In genomic region chr3:129413687-129414506, GRCh38 we compare ENCODE assay signal across 8 cellular contexts. TPM values are rescaled to one million over a fixed set of nuclear protein-coding genes. Genes with fewer than 3 reads are reported as not detected.
DNase-seq lines count a peak whose midpoint lies in the region; ATAC-seq and TF ChIP-seq lines count a peak whose summit lies in the region.

No MANE protein-coding gene starts in this region.

- no peak for TF ChIP-seq EP300 in transverse colon (IDR thresholded peaks at IDR 0.05; ENCODE audit: low read depth)

- ATAC-seq in GM18907 (IDR thresholded peaks at IDR 0.05; ENCODE audit: unreplicated experiment) (peak; percentile 82), HG03103 (IDR thresholded peaks at IDR 0.05; ENCODE audit: low read depth, unreplicated experiment) (peak; percentile 72), body of pancreas (peak; percentile 64)
- ATAC-seq in naive thymus-derived CD8-positive, alpha-beta T cell = no peak

- in situ Hi-C loops in transverse colon (cut with MboI; ENCODE audit: low pct_ligation_motif_present in 1 of 4, low pct_unique_long_range_greater_than_20kb in 1 of 4, low sequenced_read_pairs in 3 of 4) = no loop called here

- intact Hi-C loops in body of pancreas (cut with DNase I) (no loop called here), transverse colon (cut with DNase I; ENCODE audit: low total_unique reads) (no loop called here)

- H3K9me3 Mint-ChIP-seq in nephron = no peaks in the 10 kb centered on the region
- no peaks in the 10 kb centered on the region for H3K9me3 Mint-ChIP-seq in naive thymus-derived CD8-positive, alpha-beta T cell

- H3K27me3 ChIP-seq in body of pancreas (no peaks in the 10 kb centered on the region), WERI-Rb-1 (ENCODE audit: insufficient read depth, low read depth, severe bottlenecking) (no peaks in the 10 kb centered on the region), transverse colon (no peaks in the 10 kb centered on the region)

- H3K4me3 ChIP-seq in body of pancreas (no peak overlapping the region), WERI-Rb-1 (ENCODE audit: low read depth, low read length) (no peak overlapping the region), transverse colon (no peak overlapping the region)

- H3K4me1 Mint-ChIP-seq in nephron = peaks cover 50% of the 10 kb centered on the region
- H3K4me1 Mint-ChIP-seq in naive thymus-derived CD8-positive, alpha-beta T cell = peaks cover 0 to 2% (median under 1%) of the 10 kb centered on the region in 4 donors

- H3K9me3 ChIP-seq in body of pancreas (no peaks in the 10 kb centered on the region), WERI-Rb-1 (ENCODE audit: severe bottlenecking) (no peaks in the 10 kb centered on the region), transverse colon (no peaks in the 10 kb centered on the region)

- TF ChIP-seq CTCF in body of pancreas (IDR thresholded peaks at IDR 0.05) (no peak), nephron (IDR thresholded peaks at IDR 0.05; ENCODE audit: unreplicated experiment in 3 of 3) (no peak), WERI-Rb-1 (IDR thresholded peaks at IDR 0.05; ENCODE audit: low read depth, low read length) (no peak), transverse colon (IDR thresholded peaks at IDR 0.05) (no peak)

- peak overlapping the region; percentile 87 to 98 (median 96) for H3K27ac Mint-ChIP-seq in nephron
- H3K27ac Mint-ChIP-seq in naive thymus-derived CD8-positive, alpha-beta T cell = no peak overlapping the region

- H3K27ac ChIP-seq in body of pancreas = peak overlapping the region in 3 of 4 donors; percentile 20 to 31 (median 21)
- no peak overlapping the region for H3K27ac ChIP-seq in WERI-Rb-1
- H3K27ac ChIP-seq in transverse colon = no peak overlapping the region

- POLR2A ChIA-PET in naive thymus-derived CD8-positive, alpha-beta T cell (lab: Charles Lee) = no interaction called here

- H3K36me3 ChIP-seq in body of pancreas (replicated peaks in 1 of 2; ENCODE audit: insufficient read depth in 1 of 2, low read depth in 2 of 2) (no peaks in the 10 kb centered on the region), WERI-Rb-1 (no peaks in the 10 kb centered on the region), transverse colon (no peaks in the 10 kb centered on the region)

- peaks cover 3% of the 10 kb centered on the region for H3K27me3 Mint-ChIP-seq in nephron (ENCODE audit: low read depth)
- H3K27me3 Mint-ChIP-seq in naive thymus-derived CD8-positive, alpha-beta T cell = peaks cover 0 to 5% (median 0%) of the 10 kb centered on the region in 5 donors

- DNase-seq in body of pancreas = peak in 2 of 4 donors; percentile 34 to 49
- DNase-seq in WERI-Rb-1 = no peak
- DNase-seq in transverse colon = no peak
- DNase-seq in activated naive CD4-positive, alpha-beta T cell (lab: John Stamatoyannopoulos, UW) = no peak
- DNase-seq in naive thymus-derived CD8-positive, alpha-beta T cell = no peak

- TF ChIP-seq POLR2A in body of pancreas (IDR thresholded peaks at IDR 0.05) (no peak), transverse colon (IDR thresholded peaks at IDR 0.05) (no peak)

- H3K4me1 ChIP-seq in body of pancreas (no peaks in the 10 kb centered on the region), transverse colon (peaks cover 0 to 7% (median 2%) of the 10 kb centered on the region in 4 donors)

- peak overlapping the region in 1 of 3 experiments; percentile 4 for H3K4me3 Mint-ChIP-seq in nephron
- no peak overlapping the region for H3K4me3 Mint-ChIP-seq in naive thymus-derived CD8-positive, alpha-beta T cell

- WGBS in body of pancreas, 2 donors = 40 to 45% methylated on average over 4 of the region's 4 CpGs
- 50 to 52% methylated on average over 2 to 4 of the region's 4 CpGs for WGBS in transverse colon (ENCODE audit: low coverage in 1 of 2), 2 donors

- H3K36me3 Mint-ChIP-seq in nephron (ENCODE audit: low read depth) = no peaks in the 10 kb centered on the region
- no peaks in the 10 kb centered on the region for H3K36me3 Mint-ChIP-seq in naive thymus-derived CD8-positive, alpha-beta T cell

RNA-seq across cellular contexts. Expression of gene EFCAB12, which starts 14.5 kb away (rescaled TPM):
- 1 to 10 TPM in 1 of 2 donors, under 1 TPM in 1; under 0.01 to 1.3 TPM for total RNA-seq in body of pancreas
- total RNA-seq in transverse colon = under 1 TPM in 2 of 4 donors, not detected in 2; 0.14 to 0.32 TPM
- total RNA-seq in naive thymus-derived CD8-positive, alpha-beta T cell = 1 to 10 TPM; 1.6 to 2.3 TPM
- under 1 TPM in 2 of 3 donors, not detected in 1; 0.16 to 0.20 TPM for polyA plus RNA-seq in naive thymus-derived CD8-positive, alpha-beta T cell

RNA-seq across cellular contexts. Expression of gene MBD4, which starts 25.9 kb away (rescaled TPM):
- 10 to 100 TPM; 18.7 to 23.1 TPM for total RNA-seq in body of pancreas
- 10 to 100 TPM; 15.0 to 34.4 (median 30.4) TPM for total RNA-seq in transverse colon
- total RNA-seq in naive thymus-derived CD8-positive, alpha-beta T cell = 10 to 100 TPM; 58.2 to 61.1 TPM
- 10 to 100 TPM; 33.6 to 40.0 (median 35.9) TPM for polyA plus RNA-seq in naive thymus-derived CD8-positive, alpha-beta T cell

RNA-seq across cellular contexts. Expression of gene IFT122, which starts 26.1 kb away (rescaled TPM):
- total RNA-seq in body of pancreas = 10 to 100 TPM; 10.5 to 34.8 TPM
- 10 to 100 TPM; 15.0 to 77.6 (median 16.7) TPM for total RNA-seq in transverse colon
- total RNA-seq in naive thymus-derived CD8-positive, alpha-beta T cell = 10 to 100 TPM; 22.9 to 25.2 TPM
- 1 to 10 TPM; 3.3 to 6.5 (median 3.5) TPM for polyA plus RNA-seq in naive thymus-derived CD8-positive, alpha-beta T cell

Comparison
In these comparisons a context has a peak if more than half of its experiments do, and no peak if none do; other contexts are left out.
1. ATAC-seq: peak in GM18907 (single experiment), HG03103 (single experiment) and body of pancreas (single experiment); none in naive thymus-derived CD8-positive, alpha-beta T cell (0 of 2).
2. H3K27ac ChIP-seq: peak in body of pancreas (3 of 4); none in WERI-Rb-1 (single experiment) and transverse colon (0 of 4).
3. H3K27ac Mint-ChIP-seq: peak in nephron (3 of 3); none in naive thymus-derived CD8-positive, alpha-beta T cell (0 of 10).